In genomic region chr2:12057436-12058166, GRCh38 we compare ENCODE assay signal across 1 cellular context.
TF ChIP-seq lines count a peak whose summit lies in the region.

No MANE protein-coding gene starts in this region.

TF ChIP-seq in GM12878, 131 proteins besides CTCF, POLR2A, EP300 and RAD21 (continued from another document):
- TF ChIP-seq ATF3 (IDR thresholded peaks at IDR 0.05; ENCODE audit: borderline replicate concordance, extremely low read depth, low read depth, low read length) (no peak), RELA (IDR thresholded peaks at IDR 0.05; ENCODE audit: borderline replicate concordance, partially characterized antibody) (peak; percentile 45), SMAD5 (IDR thresholded peaks at IDR 0.05; ENCODE audit: low read depth) (no peak), CREB1 (IDR thresholded peaks at IDR 0.05; ENCODE audit: low read depth) (peak; percentile 15; the same call in 1 of the 2 replicates), IRF5 (IDR thresholded peaks at IDR 0.05; ENCODE audit: borderline replicate concordance) (no peak), SMARCA5 (IDR thresholded peaks at IDR 0.05) (no peak), NR2C1 (IDR thresholded peaks at IDR 0.05) (no peak), ATF2 (IDR thresholded peaks at IDR 0.05; ENCODE audit: low read length) (peak; percentile 74; the same call in 1 of the 2 replicates), ATF7 (IDR thresholded peaks at IDR 0.05; ENCODE audit: low read depth) (0 out of 2 replicates have a peak, but pooled peaks have one; percentile 31), IKZF1 (conservative IDR thresholded peaks at IDR 0.05) (peak; percentile 76), RB1 (IDR thresholded peaks at IDR 0.05; ENCODE audit: borderline replicate concordance) (peak; percentile 37; the same call in 1 of the 2 replicates), ETV6 (conservative IDR thresholded peaks at IDR 0.05 in 1 of 2, IDR thresholded peaks at IDR 0.05 in 1 of 2; ENCODE audit: borderline replicate concordance in 1 of 2, low read depth in 1 of 2) (peak in 1 of 2 experiments; percentile 64; a peak in 2 of 4 replicates), POU2F2 (IDR thresholded peaks at IDR 0.05; ENCODE audit: borderline replicate concordance, low read depth, low read length) (peak; percentile 80; the same call in 2 of the 3 replicates), FOS (IDR thresholded peaks at IDR 0.05; ENCODE audit: borderline replicate concordance, extremely low read depth, insufficient read length) (no peak), MTA2 (IDR thresholded peaks at IDR 0.05; ENCODE audit: low read depth) (peak; percentile 78), SRF (IDR thresholded peaks at IDR 0.05; ENCODE audit: low read depth in 2 of 2, low read length in 2 of 2) (no peak), ZBTB40 (IDR thresholded peaks at IDR 0.05; ENCODE audit: borderline replicate concordance) (no peak), PBX3 (IDR thresholded peaks at IDR 0.05; ENCODE audit: insufficient replicate concordance, low read depth, low read length) (peak; percentile 35), RAD51 (IDR thresholded peaks at IDR 0.05) (no peak), NR2C2 (IDR thresholded peaks at IDR 0.05; ENCODE audit: borderline replicate concordance, control insufficient read depth, insufficient read length, low read depth) (no peak), NR2F1 (conservative IDR thresholded peaks at IDR 0.05) (peak; percentile 82), CHD2 (IDR thresholded peaks at IDR 0.05; ENCODE audit: borderline replicate concordance, low read depth, low read length) (0 out of 2 replicates have a peak, but pooled peaks have one; percentile 19), CREM (IDR thresholded peaks at IDR 0.05; ENCODE audit: low read depth) (peak; percentile 48; the same call in 1 of the 2 replicates), DPF2 (IDR thresholded peaks at IDR 0.05) (peak; percentile 68), USF1 (IDR thresholded peaks at IDR 0.05; ENCODE audit: borderline replicate concordance, extremely low read length, insufficient read depth, low read depth, low read length) (no peak), TCF12 (IDR thresholded peaks at IDR 0.05; ENCODE audit: low read depth, low read length) (peak; percentile 90), MEF2A (IDR thresholded peaks at IDR 0.05; ENCODE audit: insufficient read depth, low read depth, low read length) (peak; percentile 83), SP1 (IDR thresholded peaks at IDR 0.05; ENCODE audit: low read depth, low read length) (peak; percentile 66), REST (IDR thresholded peaks at IDR 0.05; ENCODE audit: low read depth, low read length) (no peak), BCL11A (IDR thresholded peaks at IDR 0.05; ENCODE audit: low read depth, low read length) (peak; percentile 63), MYB (IDR thresholded peaks at IDR 0.05; ENCODE audit: borderline replicate concordance, low read depth, low read length) (no peak), IRF4 (IDR thresholded peaks at IDR 0.05; ENCODE audit: low read depth, low read length) (0 out of 2 replicates have a peak, but pooled peaks have one; percentile 8)
